Comparison of ENCODE assay signal across 2 cellular contexts in the genomic region with DNA sequence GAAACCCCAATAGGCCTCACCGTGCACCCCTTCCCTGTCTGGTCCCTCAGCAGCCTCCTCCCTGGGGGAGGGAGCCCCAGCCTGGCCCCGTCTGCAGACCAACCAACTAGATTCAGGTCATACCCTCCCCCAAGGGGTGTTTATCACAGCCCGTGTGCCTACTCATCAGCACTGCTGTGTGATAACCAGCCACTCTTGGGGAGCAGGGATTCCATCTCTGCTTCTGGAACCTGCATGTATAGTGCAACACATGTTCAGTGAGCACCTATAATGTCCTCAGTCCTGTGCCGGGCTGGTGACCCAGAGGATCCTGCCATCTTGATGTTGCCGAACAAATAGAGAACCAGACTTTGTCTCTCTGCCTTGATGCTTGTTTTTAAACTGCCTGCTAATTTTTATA.
TF ChIP-seq lines count a peak whose summit lies in the region.

No MANE protein-coding gene starts in this region.

TF ChIP-seq in GM23338, 12 proteins besides CTCF, POLR2A, EP300 and RAD21:
- TF ChIP-seq, protein P1, sequence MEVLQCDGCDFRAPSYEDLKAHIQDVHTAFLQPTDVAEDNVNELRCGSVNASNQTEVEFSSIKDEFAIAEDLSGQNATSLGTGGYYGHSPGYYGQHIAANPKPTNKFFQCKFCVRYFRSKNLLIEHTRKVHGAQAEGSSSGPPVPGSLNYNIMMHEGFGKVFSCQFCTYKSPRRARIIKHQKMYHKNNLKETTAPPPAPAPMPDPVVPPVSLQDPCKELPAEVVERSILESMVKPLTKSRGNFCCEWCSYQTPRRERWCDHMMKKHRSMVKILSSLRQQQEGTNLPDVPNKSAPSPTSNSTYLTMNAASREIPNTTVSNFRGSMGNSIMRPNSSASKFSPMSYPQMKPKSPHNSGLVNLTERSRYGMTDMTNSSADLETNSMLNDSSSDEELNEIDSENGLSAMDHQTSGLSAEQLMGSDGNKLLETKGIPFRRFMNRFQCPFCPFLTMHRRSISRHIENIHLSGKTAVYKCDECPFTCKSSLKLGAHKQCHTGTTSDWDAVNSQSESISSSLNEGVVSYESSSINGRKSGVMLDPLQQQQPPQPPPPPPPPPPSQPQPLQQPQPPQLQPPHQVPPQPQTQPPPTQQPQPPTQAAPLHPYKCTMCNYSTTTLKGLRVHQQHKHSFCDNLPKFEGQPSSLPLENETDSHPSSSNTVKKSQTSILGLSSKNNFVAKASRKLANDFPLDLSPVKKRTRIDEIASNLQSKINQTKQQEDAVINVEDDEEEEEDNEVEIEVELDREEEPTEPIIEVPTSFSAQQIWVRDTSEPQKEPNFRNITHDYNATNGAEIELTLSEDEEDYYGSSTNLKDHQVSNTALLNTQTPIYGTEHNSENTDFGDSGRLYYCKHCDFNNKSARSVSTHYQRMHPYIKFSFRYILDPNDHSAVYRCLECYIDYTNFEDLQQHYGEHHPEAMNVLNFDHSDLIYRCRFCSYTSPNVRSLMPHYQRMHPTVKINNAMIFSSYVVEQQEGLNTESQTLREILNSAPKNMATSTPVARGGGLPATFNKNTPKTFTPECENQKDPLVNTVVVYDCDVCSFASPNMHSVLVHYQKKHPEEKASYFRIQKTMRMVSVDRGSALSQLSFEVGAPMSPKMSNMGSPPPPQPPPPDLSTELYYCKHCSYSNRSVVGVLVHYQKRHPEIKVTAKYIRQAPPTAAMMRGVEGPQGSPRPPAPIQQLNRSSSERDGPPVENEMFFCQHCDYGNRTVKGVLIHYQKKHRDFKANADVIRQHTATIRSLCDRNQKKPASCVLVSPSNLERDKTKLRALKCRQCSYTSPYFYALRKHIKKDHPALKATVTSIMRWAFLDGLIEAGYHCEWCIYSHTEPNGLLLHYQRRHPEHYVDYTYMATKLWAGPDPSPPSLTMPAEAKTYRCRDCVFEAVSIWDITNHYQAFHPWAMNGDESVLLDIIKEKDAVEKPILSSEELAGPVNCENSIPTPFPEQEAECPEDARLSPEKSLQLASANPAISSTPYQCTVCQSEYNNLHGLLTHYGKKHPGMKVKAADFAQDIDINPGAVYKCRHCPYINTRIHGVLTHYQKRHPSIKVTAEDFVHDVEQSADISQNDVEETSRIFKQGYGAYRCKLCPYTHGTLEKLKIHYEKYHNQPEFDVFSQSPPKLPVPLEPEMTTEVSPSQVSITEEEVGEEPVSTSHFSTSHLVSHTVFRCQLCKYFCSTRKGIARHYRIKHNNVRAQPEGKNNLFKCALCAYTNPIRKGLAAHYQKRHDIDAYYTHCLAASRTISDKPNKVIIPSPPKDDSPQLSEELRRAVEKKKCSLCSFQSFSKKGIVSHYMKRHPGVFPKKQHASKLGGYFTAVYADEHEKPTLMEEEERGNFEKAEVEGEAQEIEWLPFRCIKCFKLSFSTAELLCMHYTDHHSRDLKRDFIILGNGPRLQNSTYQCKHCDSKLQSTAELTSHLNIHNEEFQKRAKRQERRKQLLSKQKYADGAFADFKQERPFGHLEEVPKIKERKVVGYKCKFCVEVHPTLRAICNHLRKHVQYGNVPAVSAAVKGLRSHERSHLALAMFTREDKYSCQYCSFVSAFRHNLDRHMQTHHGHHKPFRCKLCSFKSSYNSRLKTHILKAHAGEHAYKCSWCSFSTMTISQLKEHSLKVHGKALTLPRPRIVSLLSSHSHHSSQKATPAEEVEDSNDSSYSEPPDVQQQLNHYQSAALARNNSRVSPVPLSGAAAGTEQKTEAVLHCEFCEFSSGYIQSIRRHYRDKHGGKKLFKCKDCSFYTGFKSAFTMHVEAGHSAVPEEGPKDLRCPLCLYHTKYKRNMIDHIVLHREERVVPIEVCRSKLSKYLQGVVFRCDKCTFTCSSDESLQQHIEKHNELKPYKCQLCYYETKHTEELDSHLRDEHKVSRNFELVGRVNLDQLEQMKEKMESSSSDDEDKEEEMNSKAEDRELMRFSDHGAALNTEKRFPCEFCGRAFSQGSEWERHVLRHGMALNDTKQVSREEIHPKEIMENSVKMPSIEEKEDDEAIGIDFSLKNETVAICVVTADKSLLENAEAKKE (CRISPR knock-in tag; IDR thresholded peaks at IDR 0.05), result no peak
- TF ChIP-seq STAT1 (IDR thresholded peaks at IDR 0.05; ENCODE audit: unreplicated experiment), result no peak

TF ChIP-seq in H1, 55 proteins besides CTCF, POLR2A, EP300 and RAD21:
- no peak for TF ChIP-seq PHF8 (conservative IDR thresholded peaks at IDR 0.05; ENCODE audit: low read depth, low read length)
- no peak for TF ChIP-seq BCL11A (IDR thresholded peaks at IDR 0.05; ENCODE audit: low read depth in 2 of 2, low read length in 2 of 2)
- TF ChIP-seq, protein P2, sequence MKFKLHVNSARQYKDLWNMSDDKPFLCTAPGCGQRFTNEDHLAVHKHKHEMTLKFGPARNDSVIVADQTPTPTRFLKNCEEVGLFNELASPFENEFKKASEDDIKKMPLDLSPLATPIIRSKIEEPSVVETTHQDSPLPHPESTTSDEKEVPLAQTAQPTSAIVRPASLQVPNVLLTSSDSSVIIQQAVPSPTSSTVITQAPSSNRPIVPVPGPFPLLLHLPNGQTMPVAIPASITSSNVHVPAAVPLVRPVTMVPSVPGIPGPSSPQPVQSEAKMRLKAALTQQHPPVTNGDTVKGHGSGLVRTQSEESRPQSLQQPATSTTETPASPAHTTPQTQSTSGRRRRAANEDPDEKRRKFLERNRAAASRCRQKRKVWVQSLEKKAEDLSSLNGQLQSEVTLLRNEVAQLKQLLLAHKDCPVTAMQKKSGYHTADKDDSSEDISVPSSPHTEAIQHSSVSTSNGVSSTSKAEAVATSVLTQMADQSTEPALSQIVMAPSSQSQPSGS (IDR thresholded peaks at IDR 0.05; ENCODE audit: low read length), result no peak
- no peak for TF ChIP-seq RFX5 (IDR thresholded peaks at IDR 0.05; ENCODE audit: borderline replicate concordance, low read depth, low read length)
